1 cellular context compared by ENCODE assay signal in the genomic region with DNA sequence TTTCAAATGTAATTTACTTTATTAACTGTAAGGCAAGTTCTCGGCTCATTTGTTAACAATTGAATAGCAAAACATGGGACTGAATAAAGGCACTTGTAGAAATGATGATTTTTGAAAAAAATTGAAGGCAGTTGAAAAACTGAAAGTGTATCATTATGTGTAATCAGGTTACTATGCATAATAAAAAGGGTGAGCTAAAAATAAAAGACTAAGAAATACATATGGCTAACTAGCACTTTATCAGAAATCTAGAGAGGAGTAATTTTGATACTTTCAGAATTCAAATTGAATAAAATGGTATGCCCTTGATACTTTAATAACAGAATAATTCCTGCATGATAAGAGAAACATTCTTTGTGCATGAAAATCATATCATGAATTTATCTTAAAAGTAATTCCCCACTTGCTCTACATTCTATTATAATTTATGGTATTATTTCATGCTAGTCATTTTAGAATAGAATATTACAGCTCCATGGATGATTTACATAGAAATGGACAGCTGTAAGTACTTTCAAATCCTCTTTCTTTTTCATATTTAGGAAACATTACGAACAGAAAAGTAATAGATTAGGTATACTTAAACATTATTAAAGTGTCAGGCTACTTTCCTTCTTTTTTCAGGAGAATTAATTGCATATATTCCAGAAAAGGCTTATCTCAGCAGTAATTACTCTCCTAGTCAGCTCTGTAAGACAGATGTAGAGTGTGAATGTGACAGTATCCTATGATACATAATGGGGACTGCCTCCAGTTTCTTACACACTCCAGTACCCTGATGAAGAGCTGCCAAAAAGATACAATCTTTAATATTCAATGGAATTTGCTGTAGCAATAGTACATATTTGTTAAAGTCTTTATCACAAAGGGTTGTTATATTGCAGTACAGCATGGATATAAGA.
TF ChIP-seq lines count a peak whose summit lies in the region.

No MANE protein-coding gene starts in this region.

TF ChIP-seq in SK-N-SH, 30 proteins besides CTCF, POLR2A, EP300 and RAD21 (continued from another document):
- TF ChIP-seq, protein P1, sequence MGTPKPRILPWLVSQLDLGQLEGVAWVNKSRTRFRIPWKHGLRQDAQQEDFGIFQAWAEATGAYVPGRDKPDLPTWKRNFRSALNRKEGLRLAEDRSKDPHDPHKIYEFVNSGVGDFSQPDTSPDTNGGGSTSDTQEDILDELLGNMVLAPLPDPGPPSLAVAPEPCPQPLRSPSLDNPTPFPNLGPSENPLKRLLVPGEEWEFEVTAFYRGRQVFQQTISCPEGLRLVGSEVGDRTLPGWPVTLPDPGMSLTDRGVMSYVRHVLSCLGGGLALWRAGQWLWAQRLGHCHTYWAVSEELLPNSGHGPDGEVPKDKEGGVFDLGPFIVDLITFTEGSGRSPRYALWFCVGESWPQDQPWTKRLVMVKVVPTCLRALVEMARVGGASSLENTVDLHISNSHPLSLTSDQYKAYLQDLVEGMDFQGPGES (IDR thresholded peaks at IDR 0.05; ENCODE audit: low read depth, low read length) = no peak
- TF ChIP-seq, protein P2, sequence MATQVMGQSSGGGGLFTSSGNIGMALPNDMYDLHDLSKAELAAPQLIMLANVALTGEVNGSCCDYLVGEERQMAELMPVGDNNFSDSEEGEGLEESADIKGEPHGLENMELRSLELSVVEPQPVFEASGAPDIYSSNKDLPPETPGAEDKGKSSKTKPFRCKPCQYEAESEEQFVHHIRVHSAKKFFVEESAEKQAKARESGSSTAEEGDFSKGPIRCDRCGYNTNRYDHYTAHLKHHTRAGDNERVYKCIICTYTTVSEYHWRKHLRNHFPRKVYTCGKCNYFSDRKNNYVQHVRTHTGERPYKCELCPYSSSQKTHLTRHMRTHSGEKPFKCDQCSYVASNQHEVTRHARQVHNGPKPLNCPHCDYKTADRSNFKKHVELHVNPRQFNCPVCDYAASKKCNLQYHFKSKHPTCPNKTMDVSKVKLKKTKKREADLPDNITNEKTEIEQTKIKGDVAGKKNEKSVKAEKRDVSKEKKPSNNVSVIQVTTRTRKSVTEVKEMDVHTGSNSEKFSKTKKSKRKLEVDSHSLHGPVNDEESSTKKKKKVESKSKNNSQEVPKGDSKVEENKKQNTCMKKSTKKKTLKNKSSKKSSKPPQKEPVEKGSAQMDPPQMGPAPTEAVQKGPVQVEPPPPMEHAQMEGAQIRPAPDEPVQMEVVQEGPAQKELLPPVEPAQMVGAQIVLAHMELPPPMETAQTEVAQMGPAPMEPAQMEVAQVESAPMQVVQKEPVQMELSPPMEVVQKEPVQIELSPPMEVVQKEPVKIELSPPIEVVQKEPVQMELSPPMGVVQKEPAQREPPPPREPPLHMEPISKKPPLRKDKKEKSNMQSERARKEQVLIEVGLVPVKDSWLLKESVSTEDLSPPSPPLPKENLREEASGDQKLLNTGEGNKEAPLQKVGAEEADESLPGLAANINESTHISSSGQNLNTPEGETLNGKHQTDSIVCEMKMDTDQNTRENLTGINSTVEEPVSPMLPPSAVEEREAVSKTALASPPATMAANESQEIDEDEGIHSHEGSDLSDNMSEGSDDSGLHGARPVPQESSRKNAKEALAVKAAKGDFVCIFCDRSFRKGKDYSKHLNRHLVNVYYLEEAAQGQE (IDR thresholded peaks at IDR 0.05; ENCODE audit: low read depth, low read length) = no peak
